In the genomic region with DNA sequence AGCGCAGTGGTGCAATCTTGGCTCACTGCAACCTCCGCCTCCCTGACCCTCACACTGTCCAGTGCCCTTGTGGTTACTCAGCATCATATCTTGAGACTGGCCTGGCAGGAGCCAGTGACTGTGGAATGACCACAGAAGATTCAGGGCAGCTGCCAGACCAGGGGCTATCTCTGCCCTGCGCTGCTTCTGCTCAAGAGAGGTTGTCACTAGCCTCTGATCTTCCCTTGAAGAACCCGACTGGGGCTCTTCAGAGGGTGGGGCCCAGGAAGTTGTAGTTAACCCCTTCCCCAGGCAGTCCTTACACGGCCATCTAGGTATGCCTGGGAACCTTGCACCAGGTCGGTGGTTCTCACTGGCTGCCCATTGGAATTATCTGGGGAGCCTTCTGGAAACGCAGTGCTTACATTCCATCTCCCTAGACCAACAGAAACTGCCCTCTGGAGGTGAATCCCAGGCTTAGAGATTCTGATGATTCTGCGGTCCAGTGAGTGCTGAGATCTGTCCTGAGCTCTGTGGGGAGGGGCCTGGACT, we compare ENCODE assay signal across 11 cellular contexts. TPM values are rescaled to one million over a fixed set of nuclear protein-coding genes. Genes with fewer than 3 reads are reported as not detected.
DNase-seq lines count a peak whose midpoint lies in the region; ATAC-seq and TF ChIP-seq lines count a peak whose summit lies in the region.
"Had no signal": no experiment of that assay in that cellular context is flagged by ENCODE, and none has a peak within 500 bp of the region (broad histone marks: within the 10 kb centered on the region; RNA-seq: fewer than 3 reads in every experiment).

No MANE protein-coding gene starts in this region.

- ATAC-seq in HG03175 (IDR thresholded peaks at IDR 0.05; ENCODE audit: unreplicated experiment) (no peak), GM18868 (IDR thresholded peaks at IDR 0.05; ENCODE audit: unreplicated experiment) (no peak)

- H3K9me3 Mint-ChIP-seq in Caco-2 (ENCODE audit: unreplicated experiment) (no peaks in the 10 kb centered on the region), brain (no peaks in the 10 kb centered on the region)
- H3K9me3 Mint-ChIP-seq: neural crest cell had no signal

- no peak for TF ChIP-seq POLR2A in suprapubic skin (IDR thresholded peaks at IDR 0.05)

- no peak for TF ChIP-seq EP300 in suprapubic skin (IDR thresholded peaks at IDR 0.05)

- peak in 1 of 2 experiments; percentile 44 for DNase-seq in Caco-2
- DNase-seq in inferior parietal cortex (ENCODE audit: extremely low spot score) = peak; percentile 25
- no peak for DNase-seq in NCI-H446 treated with DMSO at 0.1 percent for 48 hours (lab: John Stamatoyannopoulos, UW)
- no peak for DNase-seq in suprapubic skin (ENCODE audit: low spot score in 2 of 2)
- DNase-seq: NCI-H1436 treated with DMSO at 0.1 percent for 48 hours had no signal

- CTCF ChIA-PET in Caco-2 (lab: Charles Lee) = interaction anchor here (0.8 to 1.5 kb wide), 4 partner anchors 14 to 120 kb away, joined by 3 to 7 read pairs (median 4); a partner anchor contains a TSS

- H3K9ac ChIP-seq in rectal smooth muscle tissue (ENCODE audit: low read length) = no peak overlapping the region

- TF ChIP-seq CTCF in Caco-2 (IDR thresholded peaks at IDR 0.05; ENCODE audit: insufficient read depth in 1 of 2, low read depth in 1 of 2, low read length in 1 of 2, severe bottlenecking in 1 of 2, unreplicated experiment in 1 of 2) = peak in 1 of 2 experiments; percentile 39
- no peak for TF ChIP-seq CTCF in brain (conservative IDR thresholded peaks at IDR 0.05)
- no peak for TF ChIP-seq CTCF in suprapubic skin (IDR thresholded peaks at IDR 0.05)

- H3K36me3 ChIP-seq in Caco-2 (ENCODE audit: control insufficient read depth, insufficient read depth, low read length) = peaks cover 18% of the 10 kb centered on the region
- peaks cover 30% of the 10 kb centered on the region for H3K36me3 ChIP-seq in rectal smooth muscle tissue (ENCODE audit: control insufficient read depth, insufficient read depth, low read length)
- H3K36me3 ChIP-seq in suprapubic skin = peaks cover 79% of the 10 kb centered on the region

- no TSS peak for BruUV-seq in Caco-2 (replicated peaks; lab: Mats Ljungman, UMichigan)

- 64% methylated on average over 6 of the region's 8 CpGs for WGBS in suprapubic skin

- no peaks in the 10 kb centered on the region for H3K27me3 ChIP-seq in Caco-2 (replicated peaks; ENCODE audit: control insufficient read depth, insufficient read depth, low read length)
- no peaks in the 10 kb centered on the region for H3K27me3 ChIP-seq in rectal smooth muscle tissue (ENCODE audit: control insufficient read depth, insufficient read depth, low read length)
- no peaks in the 10 kb centered on the region for H3K27me3 ChIP-seq in suprapubic skin
- H3K27me3 ChIP-seq: SJSA1 had no signal

- no peaks in the 10 kb centered on the region for H3K4me1 Mint-ChIP-seq in Caco-2 (ENCODE audit: low read depth, unreplicated experiment)
- H3K4me1 Mint-ChIP-seq in brain = no peaks in the 10 kb centered on the region
- H3K4me1 Mint-ChIP-seq: neural crest cell had no signal

- H3K27ac Mint-ChIP-seq in Caco-2 (ENCODE audit: unreplicated experiment) = peak overlapping the region; percentile 72
- H3K27ac Mint-ChIP-seq in brain = peak overlapping the region in 3 of 5 experiments; percentile 26 to 62 (median 43)

- intact Hi-C loops in Caco-2 (cut with micrococcal nuclease; ENCODE audit: unreplicated experiment) = loop anchor here (1.0 kb wide), 1 partner anchor 74 kb away; no protein-coding TSS in a partner anchor

- no peaks in the 10 kb centered on the region for H3K27me3 Mint-ChIP-seq in Caco-2 (ENCODE audit: insufficient read depth, unreplicated experiment)
- no peaks in the 10 kb centered on the region for H3K27me3 Mint-ChIP-seq in brain

- H3K4me3 ChIP-seq in Caco-2 (ENCODE audit: low read depth, low read length) = no peak overlapping the region
- no peak overlapping the region for H3K4me3 ChIP-seq in rectal smooth muscle tissue (ENCODE audit: low read length)
- no peak overlapping the region for H3K4me3 ChIP-seq in suprapubic skin
- H3K4me3 ChIP-seq: SJSA1 had no signal

- peak overlapping the region; percentile 2 for H3K27ac ChIP-seq in rectal smooth muscle tissue (ENCODE audit: low read depth, low read length)
- no peak overlapping the region for H3K27ac ChIP-seq in suprapubic skin
- H3K27ac ChIP-seq: SJSA1 had no signal

- POLR2A ChIA-PET in Caco-2 (lab: Charles Lee) = no interaction called here

- no peaks in the 10 kb centered on the region for H3K4me1 ChIP-seq in Caco-2
- no peaks in the 10 kb centered on the region for H3K4me1 ChIP-seq in rectal smooth muscle tissue (ENCODE audit: control insufficient read depth, insufficient read depth, low read length)
- peaks cover 13% of the 10 kb centered on the region for H3K4me1 ChIP-seq in suprapubic skin

- H3K9me3 ChIP-seq in Caco-2 (no peaks in the 10 kb centered on the region), suprapubic skin (no peaks in the 10 kb centered on the region)
- H3K9me3 ChIP-seq: SJSA1 had no signal

- H3K4me3 Mint-ChIP-seq in Caco-2 (ENCODE audit: unreplicated experiment) = no peak overlapping the region
- no peak overlapping the region for H3K4me3 Mint-ChIP-seq in brain
- H3K4me3 Mint-ChIP-seq: neural crest cell had no signal

- peaks cover 93% of the 10 kb centered on the region for H3K36me3 Mint-ChIP-seq in Caco-2 (ENCODE audit: insufficient read depth, unreplicated experiment)
- peaks cover 39% of the 10 kb centered on the region for H3K36me3 Mint-ChIP-seq in brain

RNA-seq across cellular contexts. Expression of a gene that starts 41.4 kb away (rescaled TPM):
- total RNA-seq in Caco-2 (2022) = 85.9 and 90.8 TPM in 2 replicates
- polyA plus RNA-seq in brain (ENCODE audit: insufficient read depth, low read depth, low replicate concordance) = 50.7 TPM
- total RNA-seq in suprapubic skin = 100 to 1,000 TPM in 1 of 4 donors, 10 to 100 TPM in 3; 60.4 to 140 (median 96.5) TPM
